In genomic region chr3:195041871-195042740, GRCh38 we compare ENCODE assay signal across 1 cellular context.
TF ChIP-seq lines count a peak whose summit lies in the region.

No MANE protein-coding gene starts in this region.

TF ChIP-seq in H1, 55 proteins besides CTCF, POLR2A, EP300 and RAD21:
- no peak for TF ChIP-seq SIN3A (conservative IDR thresholded peaks at IDR 0.05 in 1 of 2, IDR thresholded peaks at IDR 0.05 in 1 of 2; ENCODE audit: low read depth in 1 of 2, low read length in 2 of 2)
- no peak for TF ChIP-seq GTF2F1 (IDR thresholded peaks at IDR 0.05; ENCODE audit: borderline replicate concordance, low read depth, low read length)
- TF ChIP-seq RXRA (IDR thresholded peaks at IDR 0.05; ENCODE audit: insufficient read depth, low read depth, low read length) = no peak
- no peak for TF ChIP-seq USF2 (IDR thresholded peaks at IDR 0.05; ENCODE audit: low read length)
- no peak for TF ChIP-seq BRCA1 (IDR thresholded peaks at IDR 0.05; ENCODE audit: low read depth, low read length)
- TF ChIP-seq GABPA (IDR thresholded peaks at IDR 0.05; ENCODE audit: borderline replicate concordance, insufficient read depth, low read length) = no peak
- TF ChIP-seq TEAD4 (IDR thresholded peaks at IDR 0.05; ENCODE audit: low read depth, low read length) = no peak
- TF ChIP-seq KDM4A (IDR thresholded peaks at IDR 0.05; ENCODE audit: low read depth, low read length, severe bottlenecking) = no peak
- no peak for TF ChIP-seq CHD7 (IDR thresholded peaks at IDR 0.05; ENCODE audit: insufficient replicate concordance, low read length)
- TF ChIP-seq RBBP5 (IDR thresholded peaks at IDR 0.05; ENCODE audit: borderline replicate concordance, low read depth, low read length) = no peak
- TF ChIP-seq EZH2 (IDR thresholded peaks at IDR 0.05; ENCODE audit: low read depth, low read length, severe bottlenecking) = no peak
- TF ChIP-seq SP2 (IDR thresholded peaks at IDR 0.05; ENCODE audit: low read length) = no peak
- no peak for TF ChIP-seq KDM1A (IDR thresholded peaks at IDR 0.05; ENCODE audit: borderline replicate concordance, low read length)
- no peak for TF ChIP-seq SIX5 (IDR thresholded peaks at IDR 0.05; ENCODE audit: low read depth, low read length)
- TF ChIP-seq SIRT6 (IDR thresholded peaks at IDR 0.05; ENCODE audit: low read length) = no peak
- no peak for TF ChIP-seq NRF1 (IDR thresholded peaks at IDR 0.05; ENCODE audit: low read depth, low read length)
- no peak for TF ChIP-seq BCL11A (IDR thresholded peaks at IDR 0.05; ENCODE audit: low read depth in 2 of 2, low read length in 2 of 2)
